ENCODE assay signal across 25 cellular contexts in the genomic region with DNA sequence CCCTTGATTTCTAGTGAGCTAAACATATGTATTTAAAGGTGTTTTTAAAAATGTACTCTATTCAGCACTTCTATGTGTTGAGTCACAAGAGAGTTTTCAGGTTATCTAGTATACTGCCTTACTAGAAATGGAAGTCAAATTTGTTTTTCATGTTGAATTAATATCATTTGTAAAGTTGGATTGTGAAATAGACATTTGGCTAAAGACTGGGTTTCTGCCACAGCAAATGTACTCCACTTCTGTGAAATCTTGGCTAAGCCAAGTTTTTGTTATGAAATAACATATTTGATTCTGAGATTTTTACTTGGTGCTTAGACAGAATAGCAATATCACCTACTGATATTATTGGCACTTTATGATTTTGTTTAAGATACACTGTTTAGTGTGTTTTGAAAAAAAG.
"Had no signal": no experiment of that assay in that cellular context is flagged by ENCODE, and none has a peak within 500 bp of the region (broad histone marks: within the 10 kb centered on the region; RNA-seq: fewer than 3 reads in every experiment).

No MANE protein-coding gene starts in this region.

- DNase-seq: activated CD4-positive, alpha-beta T cell treated with anti-CD3 and anti-CD28 coated beads for 48 hours; activated CD4-positive, alpha-beta T cell treated with anti-CD3 and anti-CD28 coated beads, Interleukin-2, amount 50 U/mL, for 48 hours; activated CD8-positive, alpha-beta memory T cell treated with anti-CD3 and anti-CD28 coated beads for 24 hours; activated effector memory CD4-positive, alpha-beta T cell treated with anti-CD3 and anti-CD28 coated beads, Interleukin-2, amount 50 U/mL, for 16 hours; activated naive CD4-positive, alpha-beta T cell treated with anti-CD3 and anti-CD28 coated beads for 36 hours; activated naive CD8-positive, alpha-beta T cell treated with anti-CD3 and anti-CD28 coated beads, Interleukin-2, amount 10 ng/mL, durations not matched to agents 7 days and 5 days; colonic mucosa; dorsolateral prefrontal cortex; effector memory CD4-positive, alpha-beta T cell; head of caudate nucleus; hippocampal formation; kidney; midbrain; naive thymus-derived CD4-positive, alpha-beta T cell; occipital lobe; SK-N-SH; spleen; stimulated activated naive CD4-positive, alpha-beta T cell treated with Interleukin-2 at 50 U/mL for 16 hours; SW 1271; T-helper 9 cell; WERI-Rb-1 had no signal

- H3K4me2 ChIP-seq: SK-N-SH had no signal

- H3K4me1 ChIP-seq: breast epithelium, colonic mucosa, right atrium auricular region, spleen had no signal

- H3K27ac ChIP-seq: breast epithelium, colonic mucosa, dorsolateral prefrontal cortex, right atrium auricular region, spleen, tibial nerve, WERI-Rb-1 had no signal

- H3K36me3 ChIP-seq: breast epithelium, colonic mucosa, right atrium auricular region, spleen, tibial nerve, WERI-Rb-1 had no signal

- H3K27me3 ChIP-seq: breast epithelium, colonic mucosa, dorsolateral prefrontal cortex, right atrium auricular region, spleen, tibial nerve had no signal

- ATAC-seq: activated CD4-positive, CD25-positive, alpha-beta regulatory T cell treated with anti-CD3 and anti-CD28 coated beads, Interleukin-2, amount 50 U/mL, for 24 hours; naive thymus-derived CD4-positive, alpha-beta T cell had no signal

- H3K9me3 ChIP-seq: breast epithelium, colonic mucosa, right atrium auricular region, SK-N-SH, spleen, tibial nerve had no signal

- H3K9me2 ChIP-seq: SK-N-SH had no signal

- H3K9ac ChIP-seq: SK-N-SH had no signal

- H3K4me3 ChIP-seq: breast epithelium, colonic mucosa, dorsolateral prefrontal cortex, right atrium auricular region, spleen, tibial nerve had no signal
